16 cellular contexts compared by ENCODE assay signal in the genomic region with DNA sequence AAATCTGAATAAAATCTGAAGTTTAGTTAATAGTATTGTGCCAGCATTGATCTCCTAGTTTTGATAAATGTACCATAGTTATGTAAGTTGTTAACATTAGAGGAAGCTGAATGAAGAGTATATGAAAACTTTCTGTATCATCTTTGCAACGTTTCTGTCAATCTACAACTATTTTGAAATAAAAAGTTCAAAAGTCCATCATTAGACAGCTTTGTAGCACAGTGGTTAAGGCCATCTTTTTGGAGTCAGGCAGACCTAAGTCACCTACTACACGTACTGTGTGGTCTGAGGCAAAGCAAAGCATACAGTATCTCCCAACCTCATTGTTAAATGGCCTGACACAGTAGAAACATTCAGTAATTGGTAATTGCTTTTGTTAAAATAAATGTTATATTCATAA. TPM values are rescaled to one million over a fixed set of nuclear protein-coding genes. Genes with fewer than 3 reads are reported as not detected.
DNase-seq lines count a peak whose midpoint lies in the region; ATAC-seq, FAIRE-seq and TF ChIP-seq lines count a peak whose summit lies in the region.
"Had no signal": no experiment of that assay in that cellular context is flagged by ENCODE, and none has a peak within 500 bp of the region (broad histone marks: within the 10 kb centered on the region; RNA-seq: fewer than 3 reads in every experiment).

No MANE protein-coding gene starts in this region.

- H3K9ac ChIP-seq in liver (ENCODE audit: low read depth in 1 of 2, low read length in 2 of 2): no peak overlapping the region
- H3K9ac ChIP-seq in HepG2 (ENCODE audit: insufficient read depth, low read depth, low read length): no peak overlapping the region
- H3K9ac ChIP-seq: GM23248 had no signal

- intact Hi-C loops in HepG2 (cut with micrococcal nuclease; ENCODE audit: unreplicated experiment): no loop called here

- H3K27me3 ChIP-seq in liver (ENCODE audit: control insufficient read depth in 4 of 4, insufficient read depth in 4 of 4, low read length in 3 of 4) (no peaks in the 10 kb centered on the region), HepG2 (ENCODE audit: control insufficient read depth in 1 of 2, insufficient read depth in 2 of 2, low read length in 2 of 2) (peaks cover 0 to 13% of the 10 kb centered on the region in 2 experiments; a peak in 1 of 5 replicates)

- H3K27me3 Mint-ChIP-seq in T-helper 17 cell (no peaks in the 10 kb centered on the region), type B pancreatic cell (no peaks in the 10 kb centered on the region)
- no peaks in the 10 kb centered on the region for H3K27me3 Mint-ChIP-seq in effector memory CD8-positive, alpha-beta T cell

- WGBS in liver: 40% methylated on average over 2 of the region's 2 CpGs
- 38% methylated on average over 2 of the region's 2 CpGs for WGBS in HepG2 (ENCODE audit: low lambda C conversion rate)

- TF ChIP-seq EP300 in HepG2 (IDR thresholded peaks at IDR 0.05; ENCODE audit: low read depth in 2 of 2, low read length in 2 of 2) (no peak), HepG2 (CRISPR knock-in tag; IDR thresholded peaks at IDR 0.05; ENCODE audit: borderline replicate concordance) (no peak)

- TF ChIP-seq RAD21 in liver (IDR thresholded peaks at IDR 0.05): no peak
- TF ChIP-seq RAD21 in HepG2 (CRISPR knock-in tag; IDR thresholded peaks at IDR 0.05): no peak

- in situ Hi-C loops in HepG2 (cut with HindIII; ENCODE audit: extremely low pct_ligation_motif_present, low pct_unique_long_range_greater_than_20kb): no loop called here

- no peak overlapping the region for H2AFZ ChIP-seq in HepG2 (ENCODE audit: low read length)
- H2AFZ ChIP-seq: GM23248 had no signal

- peaks cover 7 to 33% (median 21%) of the 10 kb centered on the region in 4 donors for H3K4me1 ChIP-seq in liver (ENCODE audit: control insufficient read depth in 4 of 4, insufficient read depth in 4 of 4, low read length in 3 of 4)
- peaks cover 47% of the 10 kb centered on the region for H3K4me1 ChIP-seq in HepG2 (ENCODE audit: insufficient read depth, low read length)

- DNase-seq in HepG2 (ENCODE audit: low spot score) (no peak), T-helper 17 cell (no peak), NCI-H1105 treated with DMSO at 0.1 percent for 48 hours (lab: John Stamatoyannopoulos, UW) (no peak), type B pancreatic cell (ENCODE audit: extremely low spot score, unreplicated experiment) (no peak), NCI-H226 (no peak)
- no peak for DNase-seq in effector memory CD8-positive, alpha-beta T cell
- DNase-seq: activated CD8-positive, alpha-beta memory T cell treated with anti-CD3 and anti-CD28 coated beads for 24 hours; amygdala; foreskin fibroblast; GM23248; left ventricle myocardium superior; retina; SIG-M5 had no signal

- H3K27ac ChIP-seq in liver (ENCODE audit: low read depth in 1 of 2, low read length in 2 of 2): no peak overlapping the region
- no peak overlapping the region for H3K27ac ChIP-seq in HepG2 (ENCODE audit: extremely low read length, insufficient read depth, low read length)
- H3K27ac ChIP-seq: GM23248, VCaP had no signal

- TF ChIP-seq CTCF in liver (IDR thresholded peaks at IDR 0.05; ENCODE audit: low read depth, low read length, missing input control): no peak
- no peak for TF ChIP-seq CTCF in HepG2 (CRISPR knock-in tag; IDR thresholded peaks at IDR 0.05)
- no peak for TF ChIP-seq CTCF in type B pancreatic cell (conservative IDR thresholded peaks at IDR 0.05)

- H3K36me3 ChIP-seq in liver (ENCODE audit: control insufficient read depth in 4 of 4, insufficient read depth in 3 of 4, low read depth in 1 of 4, low read length in 3 of 4) (no peaks in the 10 kb centered on the region), HepG2 (replicated peaks in 1 of 2; ENCODE audit: control insufficient read depth in 1 of 2, insufficient read depth in 2 of 2, low read length in 2 of 2) (no peaks in the 10 kb centered on the region)

- no peak for TF ChIP-seq POLR2A in HepG2 (IDR thresholded peaks at IDR 0.05; ENCODE audit: insufficient read depth in 1 of 2, low read depth in 2 of 2, low read length in 2 of 2)

- no peaks in the 10 kb centered on the region for H4K20me1 ChIP-seq in HepG2 (ENCODE audit: insufficient read depth, low read length)

- no peak for FAIRE-seq in HepG2 (lab: Jason Lieb, UNC)
- FAIRE-seq: GM19239 had no signal

- H3K27ac Mint-ChIP-seq in T-helper 17 cell (peak overlapping the region; percentile 97), type B pancreatic cell (no peak overlapping the region)
- peak overlapping the region; percentile 78 to 91 for H3K27ac Mint-ChIP-seq in effector memory CD8-positive, alpha-beta T cell

- H3K4me3 Mint-ChIP-seq in T-helper 17 cell: peak overlapping the region; percentile 37
- H3K4me3 Mint-ChIP-seq in effector memory CD8-positive, alpha-beta T cell: peak overlapping the region in 1 of 2 donors; percentile 47
- no peak overlapping the region for H3K4me3 Mint-ChIP-seq in type B pancreatic cell

- BruUV-seq in HepG2 (replicated peaks; lab: Mats Ljungman, UMichigan): no TSS peak

- no peaks in the 10 kb centered on the region for H3K9me3 ChIP-seq in liver (ENCODE audit: control insufficient read depth in 4 of 4, low read length in 3 of 4)
- no peaks in the 10 kb centered on the region for H3K9me3 ChIP-seq in HepG2 (ENCODE audit: low read length)
- H3K9me3 ChIP-seq in T-helper 17 cell (ENCODE audit: control insufficient read depth, low read length, poor library complexity, severe bottlenecking): no peaks in the 10 kb centered on the region

- H3K79me2 ChIP-seq in HepG2 (ENCODE audit: insufficient read depth, low read length): no peaks in the 10 kb centered on the region

- H3K4me1 Mint-ChIP-seq in T-helper 17 cell (peaks cover 51% of the 10 kb centered on the region), type B pancreatic cell (ENCODE audit: unreplicated experiment) (peaks cover 11% of the 10 kb centered on the region)
- peaks cover 21 to 33% of the 10 kb centered on the region in 2 donors for H3K4me1 Mint-ChIP-seq in effector memory CD8-positive, alpha-beta T cell (ENCODE audit: low read depth in 2 of 2)

- H3K4me3 ChIP-seq in liver (ENCODE audit: low read depth in 1 of 3, low read length in 3 of 3): no peak overlapping the region
- no peak overlapping the region for H3K4me3 ChIP-seq in HepG2 (replicated peaks in 1 of 3; ENCODE audit: insufficient read depth in 1 of 3, low read depth in 2 of 3, low read length in 3 of 3)
- H3K4me3 ChIP-seq: GM23248 had no signal

- H3K4me2 ChIP-seq in HepG2 (ENCODE audit: low read depth, low read length): no peak overlapping the region

- POLR2A ChIA-PET in HepG2 (lab: Yijun Ruan, JAX): interaction anchor here (1.5 kb wide), 1 partner anchor 10 kb away, joined by 3 read pairs; no protein-coding TSS in a partner anchor

- ATAC-seq in HepG2: no peak
- ATAC-seq in T-helper 17 cell: peak; percentile 31
- ATAC-seq in effector memory CD8-positive, alpha-beta T cell (replicated peaks): no peak
- ATAC-seq: left ventricle myocardium superior had no signal

- no peaks in the 10 kb centered on the region for H3K9me3 Mint-ChIP-seq in effector memory CD8-positive, alpha-beta T cell
- H3K9me3 Mint-ChIP-seq in type B pancreatic cell: no peaks in the 10 kb centered on the region

- H3K36me3 Mint-ChIP-seq in T-helper 17 cell (ENCODE audit: low read depth) (peaks cover 2% of the 10 kb centered on the region), type B pancreatic cell (no peaks in the 10 kb centered on the region)
- no peaks in the 10 kb centered on the region for H3K36me3 Mint-ChIP-seq in effector memory CD8-positive, alpha-beta T cell (ENCODE audit: insufficient read depth)

- CTCF ChIA-PET in HepG2 (lab: Yijun Ruan, JAX; ENCODE audit: low intra/inter-chr PET ratio, low total read pairs): no interaction called here

TF ChIP-seq in HepG2, 621 proteins besides CTCF, POLR2A, EP300 and RAD21 (continues in another document):
- TF ChIP-seq CBX1 (IDR thresholded peaks at IDR 0.05; ENCODE audit: low read depth) (no peak), ZBTB8A (CRISPR knock-in tag; IDR thresholded peaks at IDR 0.05; ENCODE audit: borderline replicate concordance, low read depth) (no peak), ZNF780A (CRISPR knock-in tag; IDR thresholded peaks at IDR 0.05) (no peak), ZNF775 (CRISPR knock-in tag; IDR thresholded peaks at IDR 0.05; ENCODE audit: borderline replicate concordance) (no peak), SP5 (CRISPR knock-in tag; IDR thresholded peaks at IDR 0.05; ENCODE audit: borderline replicate concordance, low read depth) (no peak)

RNA-seq across cellular contexts. Expression of gene ATP1A1, which starts 47.9 kb away (rescaled TPM):
- total RNA-seq in liver (100 to 1,000 TPM in 1 of 2 donors, 10 to 100 TPM in 1; 80.8 to 128 TPM), HepG2 (2016; rRNA removed; fragmentation: Illumina TruSeq; extraction: Trizol) (210 and 280 TPM in 2 replicates), T-helper 17 cell (100 to 1,000 TPM; 259 to 313 TPM), type B pancreatic cell (ENCODE audit: low replicate concordance) (374 and 695 TPM in 2 replicates)
- polyA plus RNA-seq in liver (10 to 100 TPM; 68.6 to 84.5 TPM), HepG2 (2011; rRNA removed) (627 and 705 TPM in 2 replicates)
- total RNA-seq in HepG2 (2016; cell fraction: cytosol; rRNA removed; fragmentation: Illumina TruSeq; extraction: Trizol; ENCODE audit: low read depth): 60.3 and 83.4 TPM in 2 replicates
- total RNA-seq in HepG2 (2016; cell fraction: insoluble cytoplasmic fraction; rRNA removed; fragmentation: Illumina TruSeq; extraction: Trizol): 183 and 291 TPM in 2 replicates
- total RNA-seq in HepG2 (2016; cell fraction: membrane; rRNA removed; fragmentation: Illumina TruSeq; extraction: Trizol): 133 and 176 TPM in 2 replicates
- 383 and 432 TPM in 2 replicates for total RNA-seq in HepG2 (2016; cell fraction: nucleus; rRNA removed; fragmentation: Illumina TruSeq; extraction: Trizol)
- 735 and 774 TPM in 2 replicates for polyA plus RNA-seq in HepG2 (2011; cell fraction: cytosol; rRNA removed)
- polyA plus RNA-seq in HepG2 (2011; cell fraction: nucleus; rRNA removed): 313 and 327 TPM in 2 replicates
- polyA plus RNA-seq in HepG2 (2012): 467 and 657 TPM in 2 replicates
- 69.6 and 84.9 TPM in 2 replicates for polyA plus RNA-seq in HepG2 (2016; cell fraction: cytosol; fragmentation: Illumina TruSeq; extraction: Trizol; ENCODE audit: low read depth)
- polyA plus RNA-seq in HepG2 (2016; cell fraction: insoluble cytoplasmic fraction; fragmentation: Illumina TruSeq; extraction: Trizol; ENCODE audit: low read depth): 219 and 228 TPM in 2 replicates
- 106 and 149 TPM in 2 replicates for polyA plus RNA-seq in HepG2 (2016; cell fraction: membrane; fragmentation: Illumina TruSeq; extraction: Trizol; ENCODE audit: low read depth)
- 515 and 526 TPM in 2 replicates for polyA plus RNA-seq in HepG2 (2016; cell fraction: nucleus; fragmentation: Illumina TruSeq; extraction: Trizol; ENCODE audit: insufficient read depth, low read depth)
- 367 and 928 TPM in 2 replicates for polyA minus RNA-seq in HepG2 (2011; rRNA and poly(A)+ RNA removed; ENCODE audit: low replicate concordance)
- 438 and 487 TPM in 2 replicates for polyA minus RNA-seq in HepG2 (2011; cell fraction: cytosol; rRNA and poly(A)+ RNA removed)
- 356 and 442 TPM in 2 replicates for polyA minus RNA-seq in HepG2 (2011; cell fraction: nucleus; rRNA and poly(A)+ RNA removed)
